In the genomic region with DNA sequence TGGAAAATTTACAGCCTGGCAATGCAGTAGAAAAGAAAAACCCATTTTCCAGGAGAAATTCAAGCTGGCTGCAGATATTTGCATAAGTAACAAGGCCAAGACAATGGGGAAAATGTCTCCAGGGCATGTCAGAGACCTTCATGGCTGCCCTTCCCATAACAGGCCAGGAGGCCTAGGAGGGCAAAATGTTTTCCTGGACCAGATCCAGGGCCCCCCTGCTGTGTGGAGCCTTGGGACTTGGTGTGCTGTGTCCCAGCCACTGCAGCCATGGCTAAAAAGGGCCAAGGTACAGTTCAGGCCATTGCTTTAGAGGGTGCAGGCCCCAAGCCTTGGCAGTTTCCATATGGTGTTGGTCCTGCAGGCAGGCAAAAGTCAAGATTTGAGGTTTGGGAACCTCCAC, we compare ENCODE assay signal across 24 cellular contexts. TPM values are rescaled to one million over a fixed set of nuclear protein-coding genes. Genes with fewer than 3 reads are reported as not detected.
DNase-seq lines count a peak whose midpoint lies in the region; ATAC-seq, FAIRE-seq and TF ChIP-seq lines count a peak whose summit lies in the region.
"Had no signal": no experiment of that assay in that cellular context is flagged by ENCODE, and none has a peak within 500 bp of the region (broad histone marks: within the 10 kb centered on the region; RNA-seq: fewer than 3 reads in every experiment).

No MANE protein-coding gene starts in this region.

- FAIRE-seq in A549 (lab: Jason Lieb, UNC) = no peak
- FAIRE-seq: G401.6, GM12891, GM19239 had no signal

- no peak overlapping the region for H3K27ac ChIP-seq in A549
- no peak overlapping the region for H3K27ac ChIP-seq in HEK293 (ENCODE audit: extremely low read depth, low read depth, low read length)
- no peak overlapping the region for H3K27ac ChIP-seq in endodermal cell (ENCODE audit: low read depth, low read length)
- H3K27ac ChIP-seq: 22Rv1; BLaER1 treated with 17β-estradiol and CSF1 and Interleukin-3, amounts not matched to agents 10 nM and 100 nM; C4-2B had no signal

- peaks cover 11% of the 10 kb centered on the region for H3K27me3 Mint-ChIP-seq in endodermal cell (ENCODE audit: insufficient read depth)
- H3K27me3 Mint-ChIP-seq: CD4-positive, alpha-beta T cell had no signal

- no peaks in the 10 kb centered on the region for H3K27me3 ChIP-seq in endodermal cell (ENCODE audit: control insufficient read depth, insufficient read depth, low read length, poor library complexity, severe bottlenecking)
- H3K27me3 ChIP-seq: BE2C had no signal

- CTCF ChIA-PET in A549 (lab: Yijun Ruan, JAX) (no interaction called here), HEK293 (lab: Yijun Ruan, JAX) (no interaction called here)

- POLR2A ChIA-PET in A549 (lab: Yijun Ruan, JAX) = no interaction called here
- POLR2A ChIA-PET in HEK293 (lab: Yijun Ruan, JAX) = no interaction called here

- H3K4me2 ChIP-seq in A549 = no peak overlapping the region
- H3K4me2 ChIP-seq: BLaER1 treated with 17β-estradiol and CSF1 and Interleukin-3, amounts not matched to agents 10 nM and 100 nM had no signal

- H3K27ac Mint-ChIP-seq in endodermal cell = no peak overlapping the region
- H3K27ac Mint-ChIP-seq: CD4-positive, alpha-beta T cell; CD8-positive, alpha-beta T cell had no signal

- H3K9me3 Mint-ChIP-seq in endodermal cell = peaks cover 44% of the 10 kb centered on the region

- DNase-seq in A549 (ENCODE audit: low read depth in 1 of 2, low spot score in 1 of 2) = no peak
- peak; percentile 40 for DNase-seq in endodermal cell
- DNase-seq in hippocampal formation (lab: John Stamatoyannopoulos, UW) = no peak
- no peak for DNase-seq in NCI-H510A (lab: John Stamatoyannopoulos, UW)
- DNase-seq: ACHN; BE2C; CD4-positive, alpha-beta T cell; CD8-positive, alpha-beta T cell; DMS 273 treated with DMSO at 0.1 percent for 48 hours; DMS153; DMS53; DMS79; GF-D8 had no signal

- TF ChIP-seq RAD21 in A549 (conservative IDR thresholded peaks at IDR 0.05 in 1 of 2, IDR thresholded peaks at IDR 0.05 in 1 of 2) = no peak

- H3K4me1 Mint-ChIP-seq in endodermal cell = no peaks in the 10 kb centered on the region

- H3K4me3 ChIP-seq in A549 = no peak overlapping the region
- H3K4me3 ChIP-seq in HEK293 (ENCODE audit: low read depth, low read length) = no peak overlapping the region
- H3K4me3 ChIP-seq in endodermal cell (ENCODE audit: low read length) = no peak overlapping the region
- H3K4me3 ChIP-seq: BLaER1 treated with 17β-estradiol and CSF1 and Interleukin-3, amounts not matched to agents 10 nM and 100 nM had no signal

- TF ChIP-seq POLR2A in A549 (IDR thresholded peaks at IDR 0.05; ENCODE audit: low read length) = no peak

- no peaks in the 10 kb centered on the region for H3K36me3 ChIP-seq in HEK293 (ENCODE audit: control insufficient read depth in 2 of 2, insufficient read depth in 1 of 2, low read length in 2 of 2)
- H3K36me3 ChIP-seq in endodermal cell (ENCODE audit: control insufficient read depth, insufficient read depth, low read length) = no peaks in the 10 kb centered on the region
- H3K36me3 ChIP-seq: BE2C; BLaER1 treated with 17β-estradiol and CSF1 and Interleukin-3, amounts not matched to agents 10 nM and 100 nM had no signal

- no peaks in the 10 kb centered on the region for H3K4me1 ChIP-seq in A549
- peaks cover 4% of the 10 kb centered on the region; the same call in 1 of the 2 replicates for H3K4me1 ChIP-seq in HEK293 (ENCODE audit: control insufficient read depth, insufficient read depth, low read length)
- no peaks in the 10 kb centered on the region for H3K4me1 ChIP-seq in endodermal cell (ENCODE audit: control insufficient read depth, insufficient read depth, low read length)
- H3K4me1 ChIP-seq: BE2C; BLaER1 treated with 17β-estradiol and CSF1 and Interleukin-3, amounts not matched to agents 10 nM and 100 nM had no signal

- no peak for TF ChIP-seq CTCF in A549 (IDR thresholded peaks at IDR 0.05)
- no peak for TF ChIP-seq CTCF in HEK293 (tag by site-specific recombination; IDR thresholded peaks at IDR 0.05)
- TF ChIP-seq CTCF in endodermal cell (conservative IDR thresholded peaks at IDR 0.05) = no peak

- ATAC-seq in A549 (no peak), HG03442 (IDR thresholded peaks at IDR 0.05; ENCODE audit: unreplicated experiment) (no peak)
- ATAC-seq: CD8-positive, alpha-beta T cell had no signal

- no peak overlapping the region for H3K9ac ChIP-seq in endodermal cell (ENCODE audit: extremely low read depth, low read length, poor library complexity, severe bottlenecking)
- H3K9ac ChIP-seq: BLaER1 treated with 17β-estradiol and CSF1 and Interleukin-3, amounts not matched to agents 10 nM and 100 nM had no signal

- no peak overlapping the region for H3K4me3 Mint-ChIP-seq in endodermal cell
- H3K4me3 Mint-ChIP-seq: CD4-positive, alpha-beta T cell; CD8-positive, alpha-beta T cell had no signal

- TF ChIP-seq EP300 in A549 (IDR thresholded peaks at IDR 0.05) = no peak

- H3K9me3 ChIP-seq in A549 = no peaks in the 10 kb centered on the region
- no peaks in the 10 kb centered on the region; the same call in none of the 2 replicates for H3K9me3 ChIP-seq in HEK293 (ENCODE audit: control insufficient read depth, insufficient read depth, low read depth, low read length)
- H3K9me3 ChIP-seq in endodermal cell (ENCODE audit: control insufficient read depth, low read length) = peaks cover 24% of the 10 kb centered on the region
- H3K9me3 ChIP-seq: BE2C had no signal

- H3K36me3 Mint-ChIP-seq in endodermal cell (ENCODE audit: low read depth) = peaks cover 4% of the 10 kb centered on the region
- H3K36me3 Mint-ChIP-seq: CD8-positive, alpha-beta T cell had no signal

TF ChIP-seq in A549, 52 proteins besides CTCF, POLR2A, EP300 and RAD21:
- TF ChIP-seq EHMT2 (IDR thresholded peaks at IDR 0.05; ENCODE audit: low read depth) (no peak), ZFP36 (IDR thresholded peaks at IDR 0.05; ENCODE audit: borderline replicate concordance, partially characterized antibody) (peak; percentile 90)
TF ChIP-seq in A549: peak in this region for 1.

TF ChIP-seq in HEK293, 187 proteins besides CTCF, POLR2A, EP300 and RAD21 (continues in another document):
- TF ChIP-seq ZNF404 (tag by site-specific recombination; IDR thresholded peaks at IDR 0.05) = no peak
- TF ChIP-seq KLF1 (tag by site-specific recombination; IDR thresholded peaks at IDR 0.05) = no peak
- TF ChIP-seq, protein P1, sequence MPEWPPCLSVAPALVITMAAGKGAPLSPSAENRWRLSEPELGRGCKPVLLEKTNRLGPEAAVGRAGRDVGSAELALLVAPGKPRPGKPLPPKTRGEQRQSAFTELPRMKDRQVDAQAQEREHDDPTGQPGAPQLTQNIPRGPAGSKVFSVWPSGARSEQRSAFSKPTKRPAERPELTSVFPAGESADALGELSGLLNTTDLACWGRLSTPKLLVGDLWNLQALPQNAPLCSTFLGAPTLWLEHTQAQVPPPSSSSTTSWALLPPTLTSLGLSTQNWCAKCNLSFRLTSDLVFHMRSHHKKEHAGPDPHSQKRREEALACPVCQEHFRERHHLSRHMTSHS (tag by site-specific recombination; IDR thresholded peaks at IDR 0.05) = no peak
- TF ChIP-seq, protein P2, sequence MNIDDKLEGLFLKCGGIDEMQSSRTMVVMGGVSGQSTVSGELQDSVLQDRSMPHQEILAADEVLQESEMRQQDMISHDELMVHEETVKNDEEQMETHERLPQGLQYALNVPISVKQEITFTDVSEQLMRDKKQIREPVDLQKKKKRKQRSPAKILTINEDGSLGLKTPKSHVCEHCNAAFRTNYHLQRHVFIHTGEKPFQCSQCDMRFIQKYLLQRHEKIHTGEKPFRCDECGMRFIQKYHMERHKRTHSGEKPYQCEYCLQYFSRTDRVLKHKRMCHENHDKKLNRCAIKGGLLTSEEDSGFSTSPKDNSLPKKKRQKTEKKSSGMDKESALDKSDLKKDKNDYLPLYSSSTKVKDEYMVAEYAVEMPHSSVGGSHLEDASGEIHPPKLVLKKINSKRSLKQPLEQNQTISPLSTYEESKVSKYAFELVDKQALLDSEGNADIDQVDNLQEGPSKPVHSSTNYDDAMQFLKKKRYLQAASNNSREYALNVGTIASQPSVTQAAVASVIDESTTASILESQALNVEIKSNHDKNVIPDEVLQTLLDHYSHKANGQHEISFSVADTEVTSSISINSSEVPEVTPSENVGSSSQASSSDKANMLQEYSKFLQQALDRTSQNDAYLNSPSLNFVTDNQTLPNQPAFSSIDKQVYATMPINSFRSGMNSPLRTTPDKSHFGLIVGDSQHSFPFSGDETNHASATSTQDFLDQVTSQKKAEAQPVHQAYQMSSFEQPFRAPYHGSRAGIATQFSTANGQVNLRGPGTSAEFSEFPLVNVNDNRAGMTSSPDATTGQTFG (tag by site-specific recombination; IDR thresholded peaks at IDR 0.05; ENCODE audit: borderline replicate concordance) = no peak
- no peak for TF ChIP-seq ZNF175 (tag by site-specific recombination; IDR thresholded peaks at IDR 0.05)
- no peak for TF ChIP-seq ZNF791 (tag by site-specific recombination; IDR thresholded peaks at IDR 0.05)
- TF ChIP-seq, protein P3, sequence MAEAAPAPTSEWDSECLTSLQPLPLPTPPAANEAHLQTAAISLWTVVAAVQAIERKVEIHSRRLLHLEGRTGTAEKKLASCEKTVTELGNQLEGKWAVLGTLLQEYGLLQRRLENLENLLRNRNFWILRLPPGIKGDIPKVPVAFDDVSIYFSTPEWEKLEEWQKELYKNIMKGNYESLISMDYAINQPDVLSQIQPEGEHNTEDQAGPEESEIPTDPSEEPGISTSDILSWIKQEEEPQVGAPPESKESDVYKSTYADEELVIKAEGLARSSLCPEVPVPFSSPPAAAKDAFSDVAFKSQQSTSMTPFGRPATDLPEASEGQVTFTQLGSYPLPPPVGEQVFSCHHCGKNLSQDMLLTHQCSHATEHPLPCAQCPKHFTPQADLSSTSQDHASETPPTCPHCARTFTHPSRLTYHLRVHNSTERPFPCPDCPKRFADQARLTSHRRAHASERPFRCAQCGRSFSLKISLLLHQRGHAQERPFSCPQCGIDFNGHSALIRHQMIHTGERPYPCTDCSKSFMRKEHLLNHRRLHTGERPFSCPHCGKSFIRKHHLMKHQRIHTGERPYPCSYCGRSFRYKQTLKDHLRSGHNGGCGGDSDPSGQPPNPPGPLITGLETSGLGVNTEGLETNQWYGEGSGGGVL (tag by site-specific recombination; IDR thresholded peaks at IDR 0.05) = no peak
- TF ChIP-seq ZNF521 (tag by site-specific recombination; IDR thresholded peaks at IDR 0.05) = no peak
- TF ChIP-seq ZNF660 (tag by site-specific recombination; IDR thresholded peaks at IDR 0.05) = no peak
- TF ChIP-seq ZNF596 (tag by site-specific recombination; IDR thresholded peaks at IDR 0.05) = no peak
- no peak for TF ChIP-seq ZNF837 (tag by site-specific recombination; IDR thresholded peaks at IDR 0.05)

RNA-seq across cellular contexts. Expression of a gene that starts 29.8 kb away (rescaled TPM):
- polyA plus RNA-seq in A549 (2011; rRNA removed) = not detected in 2 replicates
- not detected in 2 replicates for polyA plus RNA-seq in A549 (2012; cell fraction: cytosol; rRNA removed)
- not detected in 2 replicates for polyA plus RNA-seq in A549 (2012; cell fraction: nucleus; rRNA removed)
- not detected in 3 replicates for polyA plus RNA-seq in A549 (2017; fragmentation: RNase III; extraction: RNeasy Plus Mini Kit Qiagen cat#74134 plus additional on column Dnase treatment)
- not detected in 2 replicates for polyA minus RNA-seq in A549 (2011; rRNA and poly(A)+ RNA removed)
- total RNA-seq in endodermal cell = 1 to 10 TPM in 1 of 2 donors, under 1 TPM in 1; 0.27 to 2.0 TPM
- polyA plus RNA-seq in endodermal cell (2013, experiment 1 of 2) = 29.3 TPM
- 18.7 TPM for polyA plus RNA-seq in endodermal cell (2013, experiment 2 of 2)
- total RNA-seq: A172; A673; CD4-positive, alpha-beta T cell; CD8-positive, alpha-beta T cell had no signal
- polyA plus RNA-seq: AG04450 had no signal
